In genomic region chr6:109241199-109241598, GRCh38 we compare ENCODE assay signal across 16 cellular contexts.
DNase-seq lines count a peak whose midpoint lies in the region; ATAC-seq and TF ChIP-seq lines count a peak whose summit lies in the region.
"Had no signal": no experiment of that assay in that cellular context is flagged by ENCODE, and none has a peak within 500 bp of the region (broad histone marks: within the 10 kb centered on the region; RNA-seq: fewer than 3 reads in every experiment).

No MANE protein-coding gene starts in this region.

- intact Hi-C loops in gastrocnemius medialis (cut with DNase I; ENCODE audit: low total_unique reads), result loop anchor here (5.0 kb wide), 1 partner anchor 141 kb away; the partner anchor contains the start of gene CD164

- no peak for TF ChIP-seq CTCF in choroid plexus epithelial cell (conservative IDR thresholded peaks at IDR 0.05; ENCODE audit: low read depth, low read length)
- TF ChIP-seq CTCF in gastrocnemius medialis (IDR thresholded peaks at IDR 0.05 in 4 of 5, conservative IDR thresholded peaks at IDR 0.05 in 1 of 5), result no peak

- DNase-seq in ELR (ENCODE audit: low read depth), result peak; percentile 69
- peak; percentile 89 for DNase-seq in NOMO-1 treated with DMSO at 0.1 percent for 48 hours (lab: John Stamatoyannopoulos, UW; ENCODE audit: unreplicated experiment)
- peak; percentile 37 for DNase-seq in choroid plexus epithelial cell (ENCODE audit: low read depth)
- no peak for DNase-seq in gastrocnemius medialis
- no peak for DNase-seq in mucosa of gallbladder (ENCODE audit: low spot score)
- DNase-seq in superior temporal gyrus (ENCODE audit: extremely low spot score), result no peak
- DNase-seq in DMS153 treated with DMSO at 0.1 percent for 48 hours (lab: John Stamatoyannopoulos, UW; ENCODE audit: unreplicated experiment), result no peak
- DNase-seq: activated CD4-positive, alpha-beta T cell treated with anti-CD3 and anti-CD28 coated beads, Interleukin-2, amount 50 U/mL, for 4 hours; CD4-positive, alpha-beta memory T cell; effector memory CD4-positive, alpha-beta T cell; head of caudate nucleus; NCI-H1048; stimulated activated CD4-positive, alpha-beta T cell treated with anti-CD3 and anti-CD28 coated beads, Interleukin-2, amount 100 ng/mL, for 48 hours had no signal

- H3K27ac ChIP-seq in gastrocnemius medialis, result peak overlapping the region; percentile 53 to 73 (median 66)
- H3K27ac ChIP-seq: PC-9 had no signal

- TF ChIP-seq POLR2A in gastrocnemius medialis (IDR thresholded peaks at IDR 0.05), result no peak

- peaks cover 33 to 34% of the 10 kb centered on the region in 2 donors for H3K4me1 ChIP-seq in gastrocnemius medialis

- peak in 1 of 2 donors; percentile 13 for ATAC-seq in gastrocnemius medialis
- ATAC-seq in HG02938 (IDR thresholded peaks at IDR 0.05; ENCODE audit: unreplicated experiment), result no peak
- ATAC-seq: HCT116 had no signal

- no peaks in the 10 kb centered on the region for H3K27me3 ChIP-seq in gastrocnemius medialis

- no peaks in the 10 kb centered on the region for H3K36me3 ChIP-seq in gastrocnemius medialis

- H3K4me3 ChIP-seq in choroid plexus epithelial cell (ENCODE audit: low read depth, low read length), result no peak overlapping the region
- no peak overlapping the region for H3K4me3 ChIP-seq in gastrocnemius medialis
- H3K4me3 ChIP-seq: PC-9 had no signal

- in situ Hi-C loops in gastrocnemius medialis (cut with MboI; ENCODE audit: low sequenced_read_pairs in 4 of 4), result no loop called here

- H3K9me3 ChIP-seq in gastrocnemius medialis, result no peaks in the 10 kb centered on the region

Comparison
In these comparisons a context has a peak if more than half of its experiments do, and no peak if none do; other contexts are left out.
1. DNase-seq: peak in ELR (single experiment), NOMO-1 treated with DMSO at 0.1 percent for 48 hours (single experiment) and choroid plexus epithelial cell (single experiment); none in gastrocnemius medialis (0 of 2), mucosa of gallbladder (single experiment), superior temporal gyrus (single experiment) and DMS153 treated with DMSO at 0.1 percent for 48 hours (single experiment).